ENCODE assay signal across 17 cellular contexts in genomic region chr2:168025487-168026203, GRCh38.
DNase-seq lines count a peak whose midpoint lies in the region; ATAC-seq, FAIRE-seq and TF ChIP-seq lines count a peak whose summit lies in the region.
"Had no signal": no experiment of that assay in that cellular context is flagged by ENCODE, and none has a peak within 500 bp of the region (broad histone marks: within the 10 kb centered on the region; RNA-seq: fewer than 3 reads in every experiment).

No MANE protein-coding gene starts in this region.

- no peak for TF ChIP-seq CTCF in bronchial epithelial cell (IDR thresholded peaks at IDR 0.05; ENCODE audit: insufficient read depth, low read length, severe bottlenecking)

- intact Hi-C loops in sciatic nerve (cut with DNase I) = no loop called here

- ATAC-seq in sciatic nerve = peak; percentile 69

- FAIRE-seq in bronchial epithelial cell (lab: Jason Lieb, UNC) = no peak
- FAIRE-seq: endothelial cell of umbilical vein, GM12891, urothelium cell line had no signal

- no peak overlapping the region for H3K4me3 ChIP-seq in bronchial epithelial cell (ENCODE audit: low read depth, low read length)
- H3K4me3 ChIP-seq: stomach had no signal

- DNase-seq in SKM-1 treated with dmso at 0.1 percent for 144 hours (lab: John Stamatoyannopoulos, UW; ENCODE audit: unreplicated experiment) = peak; percentile 33
- DNase-seq in SKM-1 (lab: John Stamatoyannopoulos, UW; ENCODE audit: unreplicated experiment) = no peak
- peak; percentile 78 to 87 for DNase-seq in NCI-H524 (lab: John Stamatoyannopoulos, UW)
- DNase-seq in bronchial epithelial cell (ENCODE audit: low read depth) = peak; percentile 16
- DNase-seq in sciatic nerve (ENCODE audit: low spot score) = no peak
- no peak for DNase-seq in stimulated activated CD4-positive, alpha-beta T cell treated with anti-CD3 and anti-CD28 coated beads, Interleukin-2, amount 100 ng/mL, for 24 hours
- DNase-seq in epidermal melanocyte (ENCODE audit: insufficient read length, low spot score) = no peak
- DNase-seq in HCEC 1CT = no peak
- DNase-seq: activated CD4-positive, CD25-positive, alpha-beta regulatory T cell; amniotic stem cell; NCI-H1436 treated with DMSO at 0.1 percent for 48 hours; NCI-H446; stomach; T-helper 1 cell had no signal

- no peaks in the 10 kb centered on the region for H3K27me3 ChIP-seq in bronchial epithelial cell (ENCODE audit: control insufficient read depth, insufficient read depth, low read length)
- H3K27me3 ChIP-seq: stomach had no signal

- H3K36me3 ChIP-seq in bronchial epithelial cell (ENCODE audit: control insufficient read depth, insufficient read depth, low read length) = no peaks in the 10 kb centered on the region

Comparison
In these comparisons a context has a peak if more than half of its experiments do, and no peak if none do; other contexts are left out.
1. DNase-seq: peak in SKM-1 treated with dmso at 0.1 percent for 144 hours (single experiment), NCI-H524 (2 of 2) and bronchial epithelial cell (single experiment); none in SKM-1 (single experiment), sciatic nerve (single experiment), stimulated activated CD4-positive, alpha-beta T cell treated with anti-CD3 and anti-CD28 coated beads, Interleukin-2, amount 100 ng/mL, for 24 hours (0 of 2), epidermal melanocyte (single experiment) and HCEC 1CT (single experiment).